ENCODE assay signal across 20 cellular contexts in the genomic region with DNA sequence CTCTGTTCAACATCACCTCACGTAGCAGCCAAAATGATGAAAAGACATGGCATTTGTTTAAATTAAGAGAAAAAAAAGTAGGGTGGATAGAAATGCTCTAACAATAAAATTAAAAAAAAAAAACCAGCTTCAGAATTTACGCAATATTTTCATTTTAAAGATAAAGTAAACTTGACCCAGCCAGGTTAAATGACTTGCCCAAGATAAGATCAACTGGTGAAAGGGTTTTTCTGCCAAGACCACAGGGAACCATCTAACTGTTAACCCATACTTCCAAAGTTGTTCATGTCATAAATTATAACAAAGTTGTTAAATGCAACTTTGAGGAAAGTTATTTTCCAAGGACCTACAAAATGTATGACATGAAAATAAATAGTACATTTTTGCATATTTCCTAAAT.
A peak's percentile ranks its signal among the peaks of the same experiment; 100 is the strongest.
DNase-seq lines count a peak whose midpoint lies in the region; ATAC-seq, FAIRE-seq and TF ChIP-seq lines count a peak whose summit lies in the region.
"Had no signal": no experiment of that assay in that cellular context is flagged by ENCODE, and none has a peak within 500 bp of the region (broad histone marks: within the 10 kb centered on the region; RNA-seq: fewer than 3 reads in every experiment).

No MANE protein-coding gene starts in this region.

- TF ChIP-seq RAD21 in HepG2 (CRISPR knock-in tag; IDR thresholded peaks at IDR 0.05), result no peak

- H3K27ac ChIP-seq in HEK293 (ENCODE audit: extremely low read depth, low read depth, low read length), result peak overlapping the region; percentile 54; the same call in 1 of the 2 replicates
- peak overlapping the region; percentile 79 for H3K27ac ChIP-seq in HepG2 (ENCODE audit: extremely low read length, insufficient read depth, low read length)
- no peak overlapping the region for H3K27ac ChIP-seq in mesendoderm (ENCODE audit: low read depth, low read length)
- H3K27ac ChIP-seq in MM.1S (ENCODE audit: low read length), result no peak overlapping the region
- H3K27ac ChIP-seq: BLaER1 treated with 17β-estradiol and CSF1 and Interleukin-3, amounts not matched to agents 10 nM and 100 nM had no signal

- intact Hi-C loops in HepG2 (cut with micrococcal nuclease; ENCODE audit: unreplicated experiment), result no loop called here

- H2BK15ac ChIP-seq in mesendoderm (replicated peaks; ENCODE audit: low read depth), result no peak overlapping the region

- TF ChIP-seq POLR2A in HepG2 (IDR thresholded peaks at IDR 0.05; ENCODE audit: insufficient read depth in 1 of 2, low read depth in 2 of 2, low read length in 2 of 2), result no peak

- H3K18ac ChIP-seq in mesendoderm (ENCODE audit: low read length), result peak overlapping the region; percentile 84

- no peak overlapping the region for H3K4me3 ChIP-seq in HEK293 (ENCODE audit: low read depth, low read length)
- H3K4me3 ChIP-seq in HepG2 (replicated peaks in 1 of 3; ENCODE audit: insufficient read depth in 1 of 3, low read depth in 2 of 3, low read length in 3 of 3), result peak overlapping the region in 1 of 3 experiments; percentile 40; a peak in 1 of 6 replicates
- no peak overlapping the region for H3K4me3 ChIP-seq in mesendoderm (ENCODE audit: low read length)
- H3K4me3 ChIP-seq in foreskin fibroblast (ENCODE audit: low read depth in 1 of 2, low read length in 2 of 2), result no peak overlapping the region
- no peak overlapping the region for H3K4me3 ChIP-seq in MM.1S (ENCODE audit: low read length)
- H3K4me3 ChIP-seq: BLaER1 treated with 17β-estradiol and CSF1 and Interleukin-3, amounts not matched to agents 10 nM and 100 nM; HAP-1 had no signal

- no peaks in the 10 kb centered on the region for H3K79me1 ChIP-seq in mesendoderm (ENCODE audit: low read length)

- no peak overlapping the region for H3K4me3 Mint-ChIP-seq in glutamatergic neuron (ENCODE audit: unreplicated experiment)
- H3K4me3 Mint-ChIP-seq: CD14-positive monocyte; CD4-positive, alpha-beta T cell; CD8-positive, alpha-beta memory T cell had no signal

- no peak for ATAC-seq in HepG2

- no peak overlapping the region for H2BK120ac ChIP-seq in mesendoderm (ENCODE audit: low read depth, low read length)

- H3K9ac ChIP-seq in HepG2 (ENCODE audit: insufficient read depth, low read depth, low read length), result peak overlapping the region; percentile 53
- no peak overlapping the region for H3K9ac ChIP-seq in mesendoderm (ENCODE audit: low read length)
- no peak overlapping the region for H3K9ac ChIP-seq in MM.1S (ENCODE audit: low read length)
- H3K9ac ChIP-seq: BLaER1 treated with 17β-estradiol and CSF1 and Interleukin-3, amounts not matched to agents 10 nM and 100 nM had no signal

- H3K56ac ChIP-seq in mesendoderm (ENCODE audit: low read length), result no peak overlapping the region

- CTCF ChIA-PET in HEK293 (lab: Yijun Ruan, JAX) (no interaction called here), HepG2 (lab: Yijun Ruan, JAX; ENCODE audit: low intra/inter-chr PET ratio, low total read pairs) (no interaction called here)

- no TSS peak for BruUV-seq in HepG2 (replicated peaks; lab: Mats Ljungman, UMichigan)

- H3K9me3 Mint-ChIP-seq in glutamatergic neuron (ENCODE audit: unreplicated experiment), result no peaks in the 10 kb centered on the region

- H3K4me2 ChIP-seq in HepG2 (ENCODE audit: low read depth, low read length) (peak overlapping the region; percentile 65), mesendoderm (ENCODE audit: low read length) (no peak overlapping the region), MM.1S (ENCODE audit: low read depth, low read length) (no peak overlapping the region)
- H3K4me2 ChIP-seq: BLaER1 treated with 17β-estradiol and CSF1 and Interleukin-3, amounts not matched to agents 10 nM and 100 nM had no signal

- peak; percentile 19 for DNase-seq in NCI-H226
- DNase-seq in HepG2 (ENCODE audit: low spot score), result no peak
- peak; percentile 23 for DNase-seq in mesendoderm
- no peak for DNase-seq in foreskin fibroblast
- no peak for DNase-seq in COR-L47 (lab: John Stamatoyannopoulos, UW)
- no peak for DNase-seq in MM.1S
- DNase-seq in glutamatergic neuron, result no peak
- DNase-seq: AML-193; BE2C; CD4-positive, alpha-beta T cell; CD8-positive, alpha-beta memory T cell; DND-41; GOT3 had no signal

- no peaks in the 10 kb centered on the region for H3K27me3 Mint-ChIP-seq in glutamatergic neuron (ENCODE audit: unreplicated experiment)
- H3K27me3 Mint-ChIP-seq: CD4-positive, alpha-beta T cell; CD8-positive, alpha-beta memory T cell had no signal

- H3K36me3 Mint-ChIP-seq in glutamatergic neuron (ENCODE audit: unreplicated experiment), result no peaks in the 10 kb centered on the region
- H3K36me3 Mint-ChIP-seq: CD14-positive monocyte; CD8-positive, alpha-beta memory T cell had no signal

- no peaks in the 10 kb centered on the region for H3K9me2 ChIP-seq in MM.1S (replicated peaks; ENCODE audit: insufficient read depth, low read length)

- no peak for FAIRE-seq in HepG2 (lab: Jason Lieb, UNC)
- FAIRE-seq: G401.6, GM12892, H54 had no signal

- H4K5ac ChIP-seq in mesendoderm (ENCODE audit: low read length), result no peak overlapping the region

- no peak overlapping the region for H4K8ac ChIP-seq in mesendoderm (ENCODE audit: low read depth, low read length)

- no peaks in the 10 kb centered on the region for H3K4me1 Mint-ChIP-seq in glutamatergic neuron (ENCODE audit: low read depth, unreplicated experiment)
- H3K4me1 Mint-ChIP-seq: CD14-positive monocyte; CD8-positive, alpha-beta memory T cell had no signal

- POLR2A ChIA-PET in HEK293 (lab: Yijun Ruan, JAX) (interaction anchor here (0.6 kb wide), 1 partner anchor 131 kb away, joined by 3 read pairs; no protein-coding TSS in a partner anchor), HepG2 (lab: Yijun Ruan, JAX) (interaction anchor here (1.2 to 1.3 kb wide), 3 partner anchors 33 to 671 kb away, joined by 3 to 4 read pairs (median 3); no protein-coding TSS in a partner anchor)

- no peaks in the 10 kb centered on the region for H3K9me3 ChIP-seq in HEK293 (ENCODE audit: control insufficient read depth, insufficient read depth, low read depth, low read length)
- H3K9me3 ChIP-seq in HepG2 (ENCODE audit: low read length), result no peaks in the 10 kb centered on the region
- H3K9me3 ChIP-seq in MM.1S (replicated peaks; ENCODE audit: insufficient read depth, low read length), result no peaks in the 10 kb centered on the region
- H3K9me3 ChIP-seq: BE2C; BLaER1 treated with 17β-estradiol and CSF1 and Interleukin-3, amounts not matched to agents 10 nM and 100 nM; HAP-1 had no signal

- H3K4me1 ChIP-seq in HEK293 (ENCODE audit: control insufficient read depth, insufficient read depth, low read length) (peaks cover 14% of the 10 kb centered on the region), HepG2 (ENCODE audit: insufficient read depth, low read length) (peaks cover 87% of the 10 kb centered on the region), mesendoderm (ENCODE audit: control insufficient read depth, low read depth, low read length) (peaks cover 8% of the 10 kb centered on the region), MM.1S (ENCODE audit: low read length) (no peaks in the 10 kb centered on the region)
- H3K4me1 ChIP-seq: BE2C; BLaER1 treated with 17β-estradiol and CSF1 and Interleukin-3, amounts not matched to agents 10 nM and 100 nM had no signal

- no peaks in the 10 kb centered on the region for H3K27me3 ChIP-seq in HepG2 (ENCODE audit: control insufficient read depth in 1 of 2, insufficient read depth in 2 of 2, low read length in 2 of 2)
- H3K27me3 ChIP-seq in mesendoderm (ENCODE audit: insufficient read depth, low read length, poor library complexity), result no peaks in the 10 kb centered on the region
- no peaks in the 10 kb centered on the region for H3K27me3 ChIP-seq in MM.1S (replicated peaks; ENCODE audit: insufficient read depth, low read length)
- H3K27me3 ChIP-seq: BE2C; BLaER1 treated with 17β-estradiol and CSF1 and Interleukin-3, amounts not matched to agents 10 nM and 100 nM had no signal

- no peak overlapping the region for H2AFZ ChIP-seq in HepG2 (ENCODE audit: low read length)
- H2AFZ ChIP-seq in MM.1S (ENCODE audit: low read length), result no peak overlapping the region

- H4K20me1 ChIP-seq in HepG2 (ENCODE audit: insufficient read depth, low read length), result no peaks in the 10 kb centered on the region
- no peaks in the 10 kb centered on the region for H4K20me1 ChIP-seq in MM.1S (ENCODE audit: insufficient read depth, low read length)
- H4K20me1 ChIP-seq: BLaER1 treated with 17β-estradiol and CSF1 and Interleukin-3, amounts not matched to agents 10 nM and 100 nM had no signal

- in situ Hi-C loops in HepG2 (cut with HindIII; ENCODE audit: extremely low pct_ligation_motif_present, low pct_unique_long_range_greater_than_20kb), result loop anchor here (10.0 kb wide), 1 partner anchor 134 kb away; a partner anchor contains a TSS

- H3K79me2 ChIP-seq in HepG2 (ENCODE audit: insufficient read depth, low read length), result no peaks in the 10 kb centered on the region
- H3K79me2 ChIP-seq in mesendoderm (ENCODE audit: control insufficient read depth, insufficient read depth, low read length), result no peaks in the 10 kb centered on the region
- H3K79me2 ChIP-seq in MM.1S (ENCODE audit: low read length), result no peaks in the 10 kb centered on the region

- H2AK5ac ChIP-seq in mesendoderm (ENCODE audit: low read length), result no peak overlapping the region

- H3K4ac ChIP-seq in mesendoderm (ENCODE audit: low read depth, low read length), result no peak overlapping the region

- no peak overlapping the region for H2BK5ac ChIP-seq in mesendoderm (ENCODE audit: low read length)

- H3K27ac Mint-ChIP-seq in glutamatergic neuron (ENCODE audit: unreplicated experiment), result no peak overlapping the region
- H3K27ac Mint-ChIP-seq: CD14-positive monocyte; CD4-positive, alpha-beta T cell; CD8-positive, alpha-beta memory T cell had no signal

- WGBS in HepG2 (ENCODE audit: low lambda C conversion rate), result 21% methylated on average over 2 of the region's 2 CpGs
- WGBS in mesendoderm (ENCODE audit: extremely low coverage, insufficient coverage, low lambda C conversion rate), result no CpG with 5 or more reads among the region's 2 CpGs

- H3K36me3 ChIP-seq in HEK293 (ENCODE audit: control insufficient read depth in 2 of 2, insufficient read depth in 1 of 2, low read length in 2 of 2) (no peaks in the 10 kb centered on the region), HepG2 (replicated peaks in 1 of 2; ENCODE audit: control insufficient read depth in 1 of 2, insufficient read depth in 2 of 2, low read length in 2 of 2) (no peaks in the 10 kb centered on the region), mesendoderm (ENCODE audit: control insufficient read depth, insufficient read depth, low read length) (no peaks in the 10 kb centered on the region), MM.1S (replicated peaks; ENCODE audit: insufficient read depth, low read length) (no peaks in the 10 kb centered on the region)
- H3K36me3 ChIP-seq: BE2C; BLaER1 treated with 17β-estradiol and CSF1 and Interleukin-3, amounts not matched to agents 10 nM and 100 nM; HAP-1 had no signal

- no peak overlapping the region for H3K23ac ChIP-seq in mesendoderm (ENCODE audit: low read length)

- TF ChIP-seq EP300 in HepG2 (IDR thresholded peaks at IDR 0.05; ENCODE audit: low read depth in 2 of 2, low read length in 2 of 2) (no peak), HepG2 (CRISPR knock-in tag; IDR thresholded peaks at IDR 0.05; ENCODE audit: borderline replicate concordance) (no peak)

- no peak for TF ChIP-seq CTCF in HEK293 (tag by site-specific recombination; IDR thresholded peaks at IDR 0.05)
- TF ChIP-seq CTCF in HepG2 (CRISPR knock-in tag; IDR thresholded peaks at IDR 0.05), result no peak
- TF ChIP-seq CTCF in foreskin fibroblast (IDR thresholded peaks at IDR 0.05; ENCODE audit: low read depth, low read length), result no peak
- TF ChIP-seq CTCF in MM.1S (IDR thresholded peaks at IDR 0.05; ENCODE audit: low read length), result no peak
- TF ChIP-seq CTCF in glutamatergic neuron (IDR thresholded peaks at IDR 0.05; ENCODE audit: partially characterized antibody, unreplicated experiment), result no peak

- no peaks in the 10 kb centered on the region for H3F3A ChIP-seq in MM.1S (ENCODE audit: insufficient read depth, low read length)

Comparison
In these comparisons a context has a peak if more than half of its experiments do, and no peak if none do; other contexts are left out.
1. H3K27ac ChIP-seq: peak in HEK293 (single experiment) and HepG2 (single experiment); none in mesendoderm (single experiment) and MM.1S (single experiment).
2. DNase-seq: peak in NCI-H226 (single experiment) and mesendoderm (single experiment); none in HepG2 (single experiment), foreskin fibroblast (0 of 2), COR-L47 (single experiment), MM.1S (single experiment) and glutamatergic neuron (single experiment).